Comparison of ENCODE assay signal across 8 cellular contexts in genomic region chr19:12610540-12611360, GRCh38. TPM values are rescaled to one million over a fixed set of nuclear protein-coding genes. Genes with fewer than 3 reads are reported as not detected.
DNase-seq lines count a peak whose midpoint lies in the region; ATAC-seq and TF ChIP-seq lines count a peak whose summit lies in the region.

Gene ZNF490, minus strand, starts transcription at chr19:12610813. Its CDS starts 133 bp downstream, at chr19:12610680.
Gene ZNF791, plus strand, starts transcription at chr19:12610920. Its CDS starts 160 bp downstream, at chr19:12611080.

- peaks cover 0 to 68% (median 6%) of the 10 kb centered on the region in 6 donors for H3K36me3 ChIP-seq in spleen

- ATAC-seq in GM19035 (IDR thresholded peaks at IDR 0.05; ENCODE audit: unreplicated experiment) (peak; percentile 74), HG03354 (IDR thresholded peaks at IDR 0.05; ENCODE audit: poor library complexity, severe bottlenecking, unreplicated experiment) (peak; percentile 76)
- peak; percentile 84 for ATAC-seq in central memory CD8-positive, alpha-beta T cell (replicated peaks; ENCODE audit: extremely low read depth, poor library complexity, severe bottlenecking)

- peaks cover 23% of the 10 kb centered on the region for H3K4me1 Mint-ChIP-seq in central memory CD8-positive, alpha-beta T cell

- H3K36me3 Mint-ChIP-seq in central memory CD8-positive, alpha-beta T cell (ENCODE audit: insufficient read depth) = peaks cover 31% of the 10 kb centered on the region

- H3K27ac Mint-ChIP-seq in central memory CD8-positive, alpha-beta T cell (ENCODE audit: low read depth) = peak within 1 kb of the TSS; percentile 98

- H3K27ac ChIP-seq in spleen = peak within 1 kb of the TSS; percentile 86 to 99 (median 97)

- no peaks in the 10 kb centered on the region for H3K27me3 ChIP-seq in spleen (replicated peaks in 1 of 7)

- H3K9me3 ChIP-seq in spleen = no peaks in the 10 kb centered on the region

- DNase-seq in AG09319 (ENCODE audit: extremely low read depth, low read depth) (peak; percentile 92), NCI-H446 treated with DMSO at 0.1 percent for 48 hours (lab: John Stamatoyannopoulos, UW) (peak; percentile 95), iris pigment epithelial cell (ENCODE audit: low read depth) (peak; percentile 97), spleen (peak; percentile 98)
- DNase-seq in activated CD4-positive, CD25-positive, alpha-beta regulatory T cell treated with anti-CD3 and anti-CD28 coated beads, Interleukin-2, amount 50 U/mL, for 16 hours (ENCODE audit: low read depth, low spot score) = peak; percentile 94
- DNase-seq in central memory CD8-positive, alpha-beta T cell (ENCODE audit: low spot score in 2 of 2) = peak; percentile 90 to 96

- WGBS in spleen, 5 donors = 0 to 1% (median 0%) methylated on average over 24 to 61 of the region's 61 CpGs

- no peaks in the 10 kb centered on the region for H3K27me3 Mint-ChIP-seq in central memory CD8-positive, alpha-beta T cell

- peak within 1 kb of the TSS; percentile 77 to 98 (median 83) for H3K4me3 ChIP-seq in spleen

- peak in 2 of 3 donors; percentile 71 to 87 for TF ChIP-seq POLR2A in spleen (IDR thresholded peaks at IDR 0.05)

- peaks cover 36 to 83% (median 66%) of the 10 kb centered on the region in 6 donors for H3K4me1 ChIP-seq in spleen

- intact Hi-C loops in spleen (cut with DNase I; ENCODE audit: low total_unique reads) = no loop called here

- TF ChIP-seq CTCF in AG09319 (IDR thresholded peaks at IDR 0.05; ENCODE audit: low read depth, low read length) = no peak; the same call in 1 of the 2 replicates
- TF ChIP-seq CTCF in spleen (IDR thresholded peaks at IDR 0.05 in 8 of 11, conservative IDR thresholded peaks at IDR 0.05 in 3 of 11) = peak in 2 of 11 experiments; percentile 29 to 37

- H3K4me3 Mint-ChIP-seq in central memory CD8-positive, alpha-beta T cell = peak within 1 kb of the TSS; percentile 99

- H3K9me3 Mint-ChIP-seq in central memory CD8-positive, alpha-beta T cell = no peaks in the 10 kb centered on the region

RNA-seq across cellular contexts. Expression of gene ZNF490, which starts in this region (rescaled TPM):
- 10 to 100 TPM; 11.6 to 21.7 (median 15.4) TPM for total RNA-seq in spleen
- polyA plus RNA-seq in spleen = 1 to 10 TPM in 1 of 3 donors, under 1 TPM in 2; 0.77 to 1.1 (median 0.93) TPM

RNA-seq across cellular contexts. Expression of gene ZNF791, which starts in this region (rescaled TPM):
- total RNA-seq in spleen = 10 to 100 TPM; 27.8 to 64.9 (median 33.4) TPM
- polyA plus RNA-seq in spleen = 10 to 100 TPM in 1 of 3 donors, 1 to 10 TPM in 2; 6.8 to 11.1 (median 7.3) TPM

Comparison
In these comparisons a context has a peak if more than half of its experiments do, and no peak if none do; other contexts are left out.
1. Peak in every context shown above with its lines: DNase-seq, ATAC-seq, H3K4me3 ChIP-seq and H3K27ac ChIP-seq.